8 cellular contexts compared by ENCODE assay signal in the genomic region with DNA sequence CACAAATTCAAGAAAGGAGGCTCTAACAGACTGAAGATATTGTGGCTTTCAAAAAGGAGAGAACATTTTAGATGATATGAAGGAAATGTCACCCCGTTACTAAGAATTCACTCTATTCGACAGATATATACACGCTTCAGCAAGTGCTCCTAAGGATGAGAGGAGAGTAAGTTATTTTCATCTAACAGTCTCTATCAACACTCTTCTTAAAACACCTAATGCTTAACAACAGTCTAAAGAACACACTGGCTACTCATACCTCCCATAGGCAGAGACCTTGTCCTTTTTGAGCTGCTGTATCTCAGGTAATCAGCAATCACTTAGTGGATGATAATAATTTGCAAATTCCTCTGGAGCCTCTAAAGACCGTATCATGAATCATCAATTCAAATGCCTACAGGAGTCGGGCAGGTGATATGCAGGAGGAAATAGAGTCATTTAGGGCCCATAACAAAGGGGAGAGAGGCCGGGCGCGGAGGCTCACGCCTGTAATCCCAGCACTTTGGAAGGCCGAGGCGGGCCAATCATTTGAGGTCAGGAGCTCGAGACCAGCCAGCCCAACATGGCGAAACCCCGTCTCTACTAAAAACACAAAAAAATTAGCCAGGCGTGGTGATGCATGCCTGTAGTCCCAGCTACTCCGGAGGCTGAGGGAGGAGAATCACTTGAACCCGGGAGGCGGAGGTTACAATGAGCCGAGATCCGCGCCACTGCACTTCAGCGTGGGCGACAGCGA. TPM values are rescaled to one million over a fixed set of nuclear protein-coding genes. Genes with fewer than 3 reads are reported as not detected.
DNase-seq lines count a peak whose midpoint lies in the region; TF ChIP-seq lines count a peak whose summit lies in the region.

No MANE protein-coding gene starts in this region.

- TF ChIP-seq CTCF in GM12865 (IDR thresholded peaks at IDR 0.05; ENCODE audit: insufficient read depth, low read depth, low read length, missing control alignments), result no peak
- no peak for TF ChIP-seq CTCF in HFFc6 (IDR thresholded peaks at IDR 0.05)

- H3K4me1 Mint-ChIP-seq in HFFc6 (ENCODE audit: low read depth), result peaks cover 57% of the 10 kb centered on the region

- peaks cover 4% of the 10 kb centered on the region; the same call in 1 of the 2 replicates for H3K36me3 Mint-ChIP-seq in HFFc6 (ENCODE audit: low read depth)

- no peaks in the 10 kb centered on the region for H3K9me3 Mint-ChIP-seq in HFFc6

- peak overlapping the region; percentile 100 for H3K4me3 Mint-ChIP-seq in HFFc6

- DNase-seq in GM12865 (ENCODE audit: low read depth), result peak; percentile 16
- no peak for DNase-seq in HFFc6
- peak; percentile 70 for DNase-seq in NCI-H69 (lab: John Stamatoyannopoulos, UW)
- DNase-seq in iPS-NIHi7 (ENCODE audit: extremely low spot score), result peak; percentile 9
- peak; percentile 17 to 23 for DNase-seq in stimulated activated CD4-positive, alpha-beta T cell treated with anti-CD3 and anti-CD28 coated beads, Interleukin-15, amount 100 ng/mL, for 48 hours (ENCODE audit: low read depth in 2 of 2)
- no peak for DNase-seq in dedifferentiated amniotic fluid mesenchymal stem cell (ENCODE audit: extremely low spot score)
- no peak for DNase-seq in T1000 (lab: John Stamatoyannopoulos, UW)

- peak overlapping the region; percentile 99 for H3K27ac Mint-ChIP-seq in HFFc6

- H3K27ac ChIP-seq in angular gyrus (ENCODE audit: low read depth, low read length), result peak overlapping the region; percentile 93

- no peaks in the 10 kb centered on the region for H3K27me3 Mint-ChIP-seq in HFFc6 (ENCODE audit: insufficient read depth)

- peak overlapping the region; percentile 60 for H3K4me3 ChIP-seq in GM12865 (ENCODE audit: low read depth, low read length)

RNA-seq across cellular contexts. Expression of a gene that starts 1.3 kb away (rescaled TPM):
- 10 to 100 TPM; 31.7 to 38.6 (median 33.5) TPM for total RNA-seq in HFFc6 (2021; fragmentation: NEBNext Ultra II Directional; extraction: Animal tissue kit (Norgen Biotek cat#: 25700))

RNA-seq across cellular contexts. Expression of a gene that starts 45.2 kb away (rescaled TPM):
- 10 to 100 TPM; 31.1 to 52.5 (median 39.7) TPM for total RNA-seq in HFFc6 (2021; fragmentation: NEBNext Ultra II Directional; extraction: Animal tissue kit (Norgen Biotek cat#: 25700))

Comparison
In these comparisons a context has a peak if more than half of its experiments do, and no peak if none do; other contexts are left out.
1. DNase-seq: peak in GM12865 (single experiment), NCI-H69 (single experiment), iPS-NIHi7 (single experiment) and stimulated activated CD4-positive, alpha-beta T cell treated with anti-CD3 and anti-CD28 coated beads, Interleukin-15, amount 100 ng/mL, for 48 hours (2 of 2); none in HFFc6 (single experiment), dedifferentiated amniotic fluid mesenchymal stem cell (single experiment) and T1000 (single experiment).